Comparison of ENCODE assay signal across 1 cellular context in genomic region chr7:142864980-142865747, GRCh38.
TF ChIP-seq lines count a peak whose summit lies in the region.

No MANE protein-coding gene starts in this region.

TF ChIP-seq in H1, 55 proteins besides CTCF, POLR2A, EP300 and RAD21:
- TF ChIP-seq HDAC6 (IDR thresholded peaks at IDR 0.05; ENCODE audit: low read depth, low read length), result no peak
- TF ChIP-seq ZNF274 (IDR thresholded peaks at IDR 0.05; ENCODE audit: borderline replicate concordance, extremely low read depth, low read length), result no peak
- no peak for TF ChIP-seq EZH2 (IDR thresholded peaks at IDR 0.05; ENCODE audit: low read depth, low read length, severe bottlenecking)
- TF ChIP-seq JUND (IDR thresholded peaks at IDR 0.05; ENCODE audit: low read length), result no peak
- TF ChIP-seq RBBP5 (IDR thresholded peaks at IDR 0.05; ENCODE audit: borderline replicate concordance, low read depth, low read length), result no peak
